ENCODE assay signal across 16 cellular contexts in the genomic region with DNA sequence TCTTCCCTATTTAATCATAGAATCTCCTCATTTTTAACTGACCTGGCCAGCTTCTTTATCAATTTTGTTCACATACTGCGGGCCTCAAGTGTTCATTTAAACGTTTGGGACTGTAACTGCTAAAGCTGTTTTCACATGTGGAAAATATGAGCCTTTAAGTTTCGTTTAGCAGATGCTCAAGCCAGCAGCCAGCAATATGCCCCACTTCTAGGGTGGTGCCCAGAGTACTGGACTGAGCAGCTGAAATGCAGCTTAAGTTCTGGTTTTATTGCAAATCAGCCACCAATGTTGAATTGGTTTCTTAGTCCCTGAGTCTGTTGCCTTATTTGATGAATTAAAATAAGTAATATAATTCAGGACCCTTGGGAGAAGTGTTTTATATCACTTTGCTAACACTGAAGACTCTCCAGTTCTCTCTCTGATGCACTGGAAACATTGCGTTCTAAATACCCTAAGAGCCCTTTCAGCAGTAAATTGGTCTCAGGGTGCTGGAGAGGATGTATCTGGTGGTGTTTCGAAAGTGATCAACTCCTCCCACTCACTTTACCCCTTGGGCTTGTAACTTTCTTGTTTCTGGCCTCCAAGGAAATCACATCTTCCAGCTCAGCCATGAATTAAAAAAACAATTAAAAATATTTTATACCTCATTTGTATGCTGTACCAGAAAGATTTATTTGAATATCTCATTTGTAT.
DNase-seq lines count a peak whose midpoint lies in the region; ATAC-seq, FAIRE-seq and TF ChIP-seq lines count a peak whose summit lies in the region.
"Had no signal": no experiment of that assay in that cellular context is flagged by ENCODE, and none has a peak within 500 bp of the region (broad histone marks: within the 10 kb centered on the region; RNA-seq: fewer than 3 reads in every experiment).

No MANE protein-coding gene starts in this region.

- H3K36me3 ChIP-seq in pancreas: no peaks in the 10 kb centered on the region
- H3K36me3 ChIP-seq: gastrocnemius medialis, upper lobe of right lung had no signal

- POLR2A ChIA-PET in GM10248 (lab: Yijun Ruan, JAX): no interaction called here

- ATAC-seq in GM19023 (IDR thresholded peaks at IDR 0.05; ENCODE audit: unreplicated experiment) (peak; percentile 58), GM21786 (IDR thresholded peaks at IDR 0.05; ENCODE audit: unreplicated experiment) (peak; percentile 87), HG03378 (IDR thresholded peaks at IDR 0.05; ENCODE audit: unreplicated experiment) (peak; percentile 95), pancreas (no peak)
- ATAC-seq: activated CD4-positive, alpha-beta T cell treated with anti-CD3 and anti-CD28 coated beads for 36 hours; activated T-cell treated with anti-CD3 and anti-CD28 coated beads, Interleukin-2, amount 50 U/mL, for 72 hours; effector memory CD8-positive, alpha-beta T cell; natural killer cell treated with Interleukin-12 subunit alpha and Interleukin-12 subunit beta and Interleukin-15 and Interleukin-18, amount 100 ng/mL, for 72 hours; upper lobe of right lung had no signal

- CTCF ChIA-PET in GM10248 (lab: Yijun Ruan, JAX): interaction anchor here (1.9 kb wide), 1 partner anchor 13 kb away, joined by 5 read pairs; no protein-coding TSS in a partner anchor

- H3K27me3 ChIP-seq in pancreas: no peaks in the 10 kb centered on the region
- H3K27me3 ChIP-seq: gastrocnemius medialis, upper lobe of right lung had no signal

- H3K9me3 ChIP-seq in pancreas: no peaks in the 10 kb centered on the region
- H3K9me3 ChIP-seq: gastrocnemius medialis, upper lobe of right lung had no signal

- H3K4me3 ChIP-seq in pancreas: no peak overlapping the region
- H3K4me3 ChIP-seq: gastrocnemius medialis, upper lobe of right lung had no signal

- H3K27ac ChIP-seq in pancreas: no peak overlapping the region
- H3K27ac ChIP-seq: gastrocnemius medialis, upper lobe of right lung had no signal

- no peak for TF ChIP-seq CTCF in GM10248 (IDR thresholded peaks at IDR 0.05; ENCODE audit: control extremely low read depth, extremely low read depth, low read depth, missing control alignments)
- TF ChIP-seq CTCF in pancreas (IDR thresholded peaks at IDR 0.05): no peak

- H3K4me1 ChIP-seq in pancreas: peaks cover 0 to 7% (median 0%) of the 10 kb centered on the region in 3 donors
- H3K4me1 ChIP-seq: gastrocnemius medialis, upper lobe of right lung had no signal

- intact Hi-C loops in cardiac septum (cut with DNase I): no loop called here
- intact Hi-C loops in pancreas (cut with DNase I): no loop called here

- DNase-seq in GM10248 (ENCODE audit: extremely low spot score) (peak; percentile 29), cardiac septum (ENCODE audit: low spot score) (no peak), pancreas (no peak), kidney tubule cell (ENCODE audit: low spot score) (no peak), NCI-H2196 (lab: John Stamatoyannopoulos, UW; ENCODE audit: unreplicated experiment) (no peak)
- DNase-seq: activated CD4-positive, alpha-beta T cell treated with anti-CD3 and anti-CD28 coated beads for 36 hours; activated T-cell treated with anti-CD3 and anti-CD28 coated beads, Interleukin-2, amount 50 U/mL, for 72 hours; DMS153; effector memory CD8-positive, alpha-beta T cell; gastrocnemius medialis; KBM-7; upper lobe of right lung had no signal

- no peak for FAIRE-seq in pancreas (lab: Jason Lieb, UNC)

- 86% methylated on average over 5 of the region's 5 CpGs for WGBS in pancreas, 2 donors

Comparison
In these comparisons a context has a peak if more than half of its experiments do, and no peak if none do; other contexts are left out.
1. ATAC-seq: peak in GM19023 (single experiment), GM21786 (single experiment) and HG03378 (single experiment); none in pancreas (0 of 4).